22 cellular contexts compared by ENCODE assay signal in genomic region chr10:3353235-3353634, GRCh38.
"Had no signal": no experiment of that assay in that cellular context is flagged by ENCODE, and none has a peak within 500 bp of the region (broad histone marks: within the 10 kb centered on the region; RNA-seq: fewer than 3 reads in every experiment).

No MANE protein-coding gene starts in this region.

- H3K27ac ChIP-seq: neutrophil, pancreas, thoracic aorta, vagina had no signal

- H3K27me3 ChIP-seq: pancreas, vagina had no signal

- H3K9me3 ChIP-seq: neutrophil, pancreas, thoracic aorta, vagina had no signal

- H3K36me3 ChIP-seq: neutrophil, pancreas, thoracic aorta, vagina had no signal

- ATAC-seq: activated T-cell treated with anti-CD3 and anti-CD28 coated beads, Interleukin-2, amount 50 U/mL, for 72 hours; esophagus mucosa; natural killer cell treated with Interleukin-12 subunit alpha and Interleukin-12 subunit beta and Interleukin-15 and Interleukin-18, amount 100 ng/mL, for 72 hours; pancreas; sciatic nerve had no signal

- DNase-seq: activated CD4-positive, alpha-beta memory T cell treated with anti-CD3 and anti-CD28 coated beads for 36 hours; activated CD4-positive, alpha-beta T cell treated with anti-CD3 and anti-CD28 coated beads for 48 hours; activated effector memory CD4-positive, alpha-beta T cell treated with Interleukin-2 at 50 U/mL for 16 hours; activated naive CD4-positive, alpha-beta T cell treated with anti-CD3 and anti-CD28 coated beads for 36 hours; activated naive CD8-positive, alpha-beta T cell treated with anti-CD3 and anti-CD28 coated beads, Interleukin-2, amount 10 ng/mL, durations not matched to agents 7 days and 5 days; activated T-cell treated with anti-CD3 and anti-CD28 coated beads, Interleukin-2, amount 50 U/mL, for 72 hours; effector CD8-positive, alpha-beta T cell; foreskin melanocyte; glutamatergic neuron; hypothalamus; pancreas; stimulated activated CD4-positive, alpha-beta T cell treated with anti-CD3 and anti-CD28 coated beads, Interleukin-15, amount 100 ng/mL, for 24 hours; stimulated activated CD8-positive, alpha-beta memory T cell treated with anti-CD3 and anti-CD28 coated beads, Interleukin-4, amount 100 ng/mL, for 48 hours; stimulated activated naive CD4-positive, alpha-beta T cell had no signal

- H3K4me1 ChIP-seq: pancreas, vagina had no signal

- H3K4me3 ChIP-seq: lung, pancreas, smooth muscle cell, thoracic aorta, vagina had no signal
